In genomic region chr5:72244862-72245371, GRCh38 we compare ENCODE assay signal across 8 cellular contexts.
DNase-seq lines count a peak whose midpoint lies in the region; ATAC-seq, FAIRE-seq and TF ChIP-seq lines count a peak whose summit lies in the region.

No MANE protein-coding gene starts in this region.

- H2BK15ac ChIP-seq in neuronal stem cell (ENCODE audit: low read length), result no peak overlapping the region

- no peak for FAIRE-seq in D721Med (lab: Jason Lieb, UNC)

- peaks cover 37% of the 10 kb centered on the region for H3K4me1 ChIP-seq in Panc1 (ENCODE audit: control insufficient read depth, insufficient read depth, low read length)
- peaks cover 25 to 49% of the 10 kb centered on the region in 2 donors for H3K4me1 ChIP-seq in neuronal stem cell (ENCODE audit: control insufficient read depth in 2 of 2, insufficient read depth in 1 of 2, low read depth in 1 of 2, low read length in 2 of 2)
- peaks cover 7% of the 10 kb centered on the region for H3K4me1 ChIP-seq in CD8-positive, alpha-beta memory T cell (ENCODE audit: insufficient read depth, low read length)

- DNase-seq in D721Med (ENCODE audit: insufficient read length, low spot score) (no peak), Panc1 (ENCODE audit: low read depth, low spot score) (no peak), nucleus accumbens (lab: John Stamatoyannopoulos, UW) (peak in 33 of 56 donors; percentile 7 to 58 (median 29)), neuronal stem cell (ENCODE audit: low spot score) (no peak)
- no peak for DNase-seq in CD8-positive, alpha-beta memory T cell

- H3K4me3 ChIP-seq in Panc1 (ENCODE audit: low read depth in 2 of 2, low read length in 2 of 2) (no peak overlapping the region), neuronal stem cell (ENCODE audit: low read length in 2 of 2) (no peak overlapping the region)
- H3K4me3 ChIP-seq in CD8-positive, alpha-beta memory T cell (ENCODE audit: low read length), result no peak overlapping the region

- H3K4ac ChIP-seq in neuronal stem cell (ENCODE audit: low read length), result no peak overlapping the region

- no peak overlapping the region for H3K4me2 ChIP-seq in neuronal stem cell (ENCODE audit: insufficient read depth, low read length, poor library complexity, severe bottlenecking)

- CTCF ChIA-PET in Panc1 (lab: Charles Lee), result interaction anchor here (0.6 to 0.7 kb wide), 2 partner anchors 362 to 520 kb away, joined by 3 to 4 read pairs; no protein-coding TSS in a partner anchor
- CTCF ChIA-PET in CD8-positive, alpha-beta memory T cell (lab: Charles Lee), result interaction anchor here (1.6 kb wide), 1 partner anchor 11 kb away, joined by 5 read pairs; no protein-coding TSS in a partner anchor

- H3K4me3 Mint-ChIP-seq in CD8-positive, alpha-beta memory T cell, result no peak overlapping the region

- no peak overlapping the region for H4K91ac ChIP-seq in neuronal stem cell (ENCODE audit: low read depth, low read length, poor library complexity)

- no peak overlapping the region for H3K14ac ChIP-seq in neuronal stem cell (ENCODE audit: low read length)

- intact Hi-C loops in Panc1 (cut with micrococcal nuclease; ENCODE audit: unreplicated experiment), result no loop called here

- no peak overlapping the region for H3K18ac ChIP-seq in neuronal stem cell (ENCODE audit: low read length)

- TF ChIP-seq CTCF in D721Med (IDR thresholded peaks at IDR 0.05; ENCODE audit: insufficient read depth, missing control alignments) (peak; percentile 51), Panc1 (IDR thresholded peaks at IDR 0.05) (peak; percentile 63)

- H2BK120ac ChIP-seq in neuronal stem cell (ENCODE audit: low read depth, low read length), result no peak overlapping the region

- H3K27ac Mint-ChIP-seq in CD8-positive, alpha-beta memory T cell, result peak overlapping the region in 1 of 8 donors; percentile 27

- H3K36me3 ChIP-seq in Panc1 (ENCODE audit: control insufficient read depth, insufficient read depth, low read length), result no peaks in the 10 kb centered on the region
- no peaks in the 10 kb centered on the region for H3K36me3 ChIP-seq in neuronal stem cell (replicated peaks in 1 of 2; ENCODE audit: control insufficient read depth in 2 of 2, insufficient read depth in 2 of 2, low read length in 2 of 2)
- H3K36me3 ChIP-seq in CD8-positive, alpha-beta memory T cell (ENCODE audit: insufficient read depth, low read length), result no peaks in the 10 kb centered on the region

- no TSS peak for BruUV-seq in Panc1 (replicated peaks; lab: Mats Ljungman, UMichigan)

- H3K27me3 ChIP-seq in Panc1 (ENCODE audit: control insufficient read depth, insufficient read depth, low read length) (no peaks in the 10 kb centered on the region), neuronal stem cell (ENCODE audit: control insufficient read depth in 3 of 3, insufficient read depth in 3 of 3, low read depth in 1 of 3, low read length in 3 of 3) (no peaks in the 10 kb centered on the region)
- no peaks in the 10 kb centered on the region for H3K27me3 ChIP-seq in CD8-positive, alpha-beta memory T cell (ENCODE audit: insufficient read depth, low read length, poor library complexity, severe bottlenecking)

- ATAC-seq in GM19324 (IDR thresholded peaks at IDR 0.05; ENCODE audit: low FRiP score, unreplicated experiment), result peak; percentile 65
- ATAC-seq in HG03354 (IDR thresholded peaks at IDR 0.05; ENCODE audit: poor library complexity, severe bottlenecking, unreplicated experiment), result peak; percentile 97
- ATAC-seq in Panc1, result peak; percentile 83
- ATAC-seq in esophagus mucosa, result peak; percentile 53

- no CpG with 5 or more reads among the region's 2 CpGs for WGBS in neuronal stem cell (ENCODE audit: extremely low coverage in 2 of 2, insufficient read length in 2 of 2, insufficient replicate concordance in 1 of 2), 2 donors

- H3K9me3 ChIP-seq in Panc1 (ENCODE audit: control insufficient read depth, insufficient read depth, low read depth, low read length) (no peaks in the 10 kb centered on the region), neuronal stem cell (replicated peaks in 1 of 2; ENCODE audit: control insufficient read depth in 2 of 2, insufficient read depth in 1 of 2, low read depth in 1 of 2, low read length in 2 of 2) (no peaks in the 10 kb centered on the region)
- no peaks in the 10 kb centered on the region for H3K9me3 ChIP-seq in CD8-positive, alpha-beta memory T cell (ENCODE audit: low read length)

- H2AFZ ChIP-seq in neuronal stem cell (ENCODE audit: low read length), result no peak overlapping the region

- in situ Hi-C loops in Panc1 (cut with HindIII; ENCODE audit: low pct_unique_long_range_greater_than_20kb, low sequenced_read_pairs), result no loop called here

- no peak overlapping the region for H3K9ac ChIP-seq in neuronal stem cell (ENCODE audit: low read depth, low read length, poor library complexity)

- no peaks in the 10 kb centered on the region for H3K27me3 Mint-ChIP-seq in CD8-positive, alpha-beta memory T cell

- H3K23ac ChIP-seq in neuronal stem cell (ENCODE audit: low read depth, low read length, poor library complexity), result no peak overlapping the region

- H2AK5ac ChIP-seq in neuronal stem cell (ENCODE audit: low read depth, low read length), result no peak overlapping the region

- no peak overlapping the region for H4K8ac ChIP-seq in neuronal stem cell (ENCODE audit: low read depth, low read length)

- no peaks in the 10 kb centered on the region for H3K79me1 ChIP-seq in neuronal stem cell (ENCODE audit: low read depth, low read length)

- no peak overlapping the region for H2BK12ac ChIP-seq in neuronal stem cell (ENCODE audit: low read length)

- POLR2A ChIA-PET in Panc1 (lab: Charles Lee), result no interaction called here
- POLR2A ChIA-PET in CD8-positive, alpha-beta memory T cell (lab: Charles Lee), result no interaction called here

- no peaks in the 10 kb centered on the region for H3K9me3 Mint-ChIP-seq in CD8-positive, alpha-beta memory T cell

- peaks cover 10 to 30% (median 26%) of the 10 kb centered on the region in 3 donors for H3K4me1 Mint-ChIP-seq in CD8-positive, alpha-beta memory T cell

- no peak overlapping the region for H2BK5ac ChIP-seq in neuronal stem cell (ENCODE audit: low read length)

- H3K36me3 Mint-ChIP-seq in CD8-positive, alpha-beta memory T cell, result peaks cover 0 to 10% (median 6%) of the 10 kb centered on the region in 3 donors

- H3K27ac ChIP-seq in Panc1 (ENCODE audit: low read length) (peak overlapping the region; percentile 4; the same call in 1 of the 2 replicates), neuronal stem cell (replicated peaks; ENCODE audit: low read length) (no peak overlapping the region)
- H3K27ac ChIP-seq in CD8-positive, alpha-beta memory T cell (ENCODE audit: low read depth, low read length), result no peak overlapping the region

Comparison
In these comparisons a context has a peak if more than half of its experiments do, and no peak if none do; other contexts are left out.
1. DNase-seq: peak in nucleus accumbens (33 of 56); none in D721Med (single experiment), Panc1 (single experiment), neuronal stem cell (single experiment) and CD8-positive, alpha-beta memory T cell (0 of 5).
2. Peak in every context shown above with its lines, with median percentiles within 50 percentile points of each other: ATAC-seq.